15 cellular contexts compared by ENCODE assay signal in genomic region chrX:13620202-13620601, GRCh38.
"Had no signal": no experiment of that assay in that cellular context is flagged by ENCODE, and none has a peak within 500 bp of the region (broad histone marks: within the 10 kb centered on the region; RNA-seq: fewer than 3 reads in every experiment).

No MANE protein-coding gene starts in this region.

- H3K9me3 Mint-ChIP-seq: activated B cell treated with CpG ODN at 0.5 μM for 24 hours; activated CD4-positive, alpha-beta T cell treated with anti-CD3 and anti-CD28 coated beads, Interleukin-2, amount 10 ng/mL, durations not matched to agents 7 days and 5 days; activated naive CD4-positive, alpha-beta T cell treated with anti-CD3 and anti-CD28 coated beads for 36 hours had no signal

- H3K27ac Mint-ChIP-seq: activated B cell treated with CpG ODN at 0.5 μM for 24 hours; activated CD4-positive, alpha-beta T cell treated with anti-CD3 and anti-CD28 coated beads, Interleukin-2, amount 10 ng/mL, durations not matched to agents 7 days and 5 days; activated naive CD4-positive, alpha-beta T cell treated with anti-CD3 and anti-CD28 coated beads for 36 hours; mesothelial cell of epicardium had no signal

- H3K27me3 Mint-ChIP-seq: activated B cell treated with CpG ODN at 0.5 μM for 24 hours; activated CD4-positive, alpha-beta T cell treated with anti-CD3 and anti-CD28 coated beads, Interleukin-2, amount 10 ng/mL, durations not matched to agents 7 days and 5 days had no signal

- H3K4me3 Mint-ChIP-seq: activated B cell treated with CpG ODN at 0.5 μM for 24 hours; activated CD4-positive, alpha-beta T cell treated with anti-CD3 and anti-CD28 coated beads, Interleukin-2, amount 10 ng/mL, durations not matched to agents 7 days and 5 days; activated naive CD4-positive, alpha-beta T cell treated with anti-CD3 and anti-CD28 coated beads for 36 hours; mesothelial cell of epicardium; neural crest cell had no signal

- H3K4me1 Mint-ChIP-seq: activated B cell treated with CpG ODN at 0.5 μM for 24 hours, mesothelial cell of epicardium, neural crest cell had no signal

- ATAC-seq: foreskin keratinocyte, pancreas had no signal

- DNase-seq: activated B cell treated with CpG ODN at 0.5 μM for 24 hours; activated CD4-positive, alpha-beta T cell treated with anti-CD3 and anti-CD28 coated beads, Interleukin-2, amount 10 ng/mL, durations not matched to agents 7 days and 5 days; activated CD8-positive, alpha-beta memory T cell treated with anti-CD3 and anti-CD28 coated beads for 24 hours; activated naive CD4-positive, alpha-beta T cell treated with anti-CD3 and anti-CD28 coated beads for 36 hours; adrenal gland; effector CD4-positive, alpha-beta T cell; foreskin keratinocyte; head of caudate nucleus; pancreas; stimulated activated CD4-positive, alpha-beta T cell treated with anti-CD3 and anti-CD28 coated beads, Interleukin-4, amount 100 ng/mL, for 4 hours; T1000; thyroid gland; uterus had no signal
